ENCODE assay signal across 28 cellular contexts in the genomic region with DNA sequence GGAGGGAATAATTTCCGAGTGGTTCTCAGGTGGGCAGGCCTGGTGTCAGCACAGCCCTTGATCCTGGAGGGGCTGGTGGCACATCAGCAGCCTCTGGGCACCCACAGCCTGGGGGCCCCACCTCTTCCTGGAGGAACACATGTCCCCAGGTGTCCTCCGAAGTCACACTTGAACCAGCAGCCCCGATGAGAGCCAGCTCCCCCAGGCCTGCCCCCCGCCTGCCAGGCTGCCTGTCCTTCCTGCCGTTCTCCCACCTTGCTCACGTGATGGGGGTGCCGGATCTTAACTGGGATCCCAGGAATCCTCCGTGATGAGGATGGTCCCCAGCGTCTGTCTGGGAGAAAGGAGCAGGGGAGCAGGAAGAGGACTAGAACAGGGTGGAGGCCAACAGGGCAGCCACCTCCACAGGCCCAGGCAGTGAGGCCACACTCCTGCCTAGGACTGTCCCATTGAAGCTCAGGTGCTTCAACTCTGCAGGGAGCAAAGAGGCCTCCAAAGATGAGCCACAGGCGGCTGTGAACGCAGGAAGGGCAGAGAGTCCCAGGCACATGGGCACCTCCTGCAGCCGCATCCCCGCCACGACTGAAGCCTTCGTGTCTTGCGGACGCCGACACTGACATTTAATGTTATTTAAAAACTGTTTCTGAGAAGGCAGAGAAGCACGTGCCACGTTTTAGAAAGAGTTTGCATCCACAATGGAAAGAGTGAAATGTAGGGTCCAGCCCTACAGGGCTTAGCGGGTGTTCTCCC.
"Had no signal": no experiment of that assay in that cellular context is flagged by ENCODE, and none has a peak within 500 bp of the region (broad histone marks: within the 10 kb centered on the region; RNA-seq: fewer than 3 reads in every experiment).

No MANE protein-coding gene starts in this region.

- ATAC-seq: Panc1, SK-N-SH treated with all-trans-retinoic acid at 6 μM for 48 hours, T-helper 17 cell had no signal

- H3K27me3 ChIP-seq: cardiac muscle cell, MG63 had no signal

- H3K9me3 ChIP-seq: MG63, SJSA1 had no signal

- H3K4me1 Mint-ChIP-seq: activated CD4-positive, alpha-beta T cell treated with anti-CD3 and anti-CD28 coated beads, Interleukin-2, amount 10 ng/mL, durations not matched to agents 7 days and 5 days; activated naive CD4-positive, alpha-beta T cell treated with anti-CD3 and anti-CD28 coated beads, Interleukin-2, amount 50 U/mL, for 24 hours had no signal

- H3K27ac ChIP-seq: brain microvascular endothelial cell, cardiac muscle cell, SJSA1 had no signal

- H3K36me3 ChIP-seq: brain microvascular endothelial cell, cardiac muscle cell, MG63, SJSA1 had no signal

- H3K4me3 Mint-ChIP-seq: activated CD4-positive, alpha-beta memory T cell treated with anti-CD3 and anti-CD28 coated beads for 36 hours; activated CD4-positive, alpha-beta T cell treated with anti-CD3 and anti-CD28 coated beads, Interleukin-2, amount 10 ng/mL, durations not matched to agents 7 days and 5 days; activated naive CD4-positive, alpha-beta T cell treated with anti-CD3 and anti-CD28 coated beads, Interleukin-2, amount 50 U/mL, for 24 hours; T-helper 17 cell had no signal

- H3K9me3 Mint-ChIP-seq: activated CD4-positive, alpha-beta memory T cell treated with anti-CD3 and anti-CD28 coated beads for 36 hours; activated CD4-positive, alpha-beta T cell treated with anti-CD3 and anti-CD28 coated beads, Interleukin-2, amount 10 ng/mL, durations not matched to agents 7 days and 5 days; activated naive CD4-positive, alpha-beta T cell treated with anti-CD3 and anti-CD28 coated beads, Interleukin-2, amount 50 U/mL, for 24 hours had no signal

- H3K27me3 Mint-ChIP-seq: activated naive CD4-positive, alpha-beta T cell treated with anti-CD3 and anti-CD28 coated beads, Interleukin-2, amount 50 U/mL, for 24 hours had no signal

- H3K4me3 ChIP-seq: cardiac muscle cell, MG63, SJSA1 had no signal

- H3K4me1 ChIP-seq: SJSA1 had no signal

- H3K27ac Mint-ChIP-seq: activated CD4-positive, alpha-beta memory T cell treated with anti-CD3 and anti-CD28 coated beads for 36 hours; activated CD4-positive, alpha-beta T cell treated with anti-CD3 and anti-CD28 coated beads, Interleukin-2, amount 10 ng/mL, durations not matched to agents 7 days and 5 days; activated naive CD4-positive, alpha-beta T cell treated with anti-CD3 and anti-CD28 coated beads, Interleukin-2, amount 50 U/mL, for 24 hours; T-helper 17 cell had no signal

- DNase-seq: activated CD4-positive, alpha-beta memory T cell treated with anti-CD3 and anti-CD28 coated beads for 36 hours; activated CD4-positive, alpha-beta T cell treated with anti-CD3 and anti-CD28 coated beads, Interleukin-2, amount 10 ng/mL, durations not matched to agents 7 days and 5 days; activated CD4-positive, CD25-positive, alpha-beta regulatory T cell; activated effector memory CD4-positive, alpha-beta T cell treated with Interleukin-2 at 50 U/mL for 16 hours; activated naive CD4-positive, alpha-beta T cell; activated T-cell treated with anti-CD3 and anti-CD28 coated beads for 4 hours; amygdala; brain microvascular endothelial cell; MG63; MV-4-11; NCI-H1092 treated with DMSO at 0.1 percent for 48 hours; NCI-H1417 treated with DMSO at 0.1 percent for 48 hours; NCI-H1694; NCI-H2029 treated with DMSO at 0.1 percent for 48 hours; NCI-H345; NCI-H510A; NCI-H526 treated with DMSO at 0.1 percent for 48 hours; NCI-H82; OCI-M1; RPMI8226; SHP77; T-helper 17 cell; T-helper 9 cell had no signal

- H3K36me3 Mint-ChIP-seq: activated CD4-positive, alpha-beta memory T cell treated with anti-CD3 and anti-CD28 coated beads for 36 hours; activated naive CD4-positive, alpha-beta T cell treated with anti-CD3 and anti-CD28 coated beads, Interleukin-2, amount 50 U/mL, for 24 hours had no signal
